1 cellular context compared by ENCODE assay signal in genomic region chr19:4044927-4045557, GRCh38.
TF ChIP-seq lines count a peak whose summit lies in the region.

No MANE protein-coding gene starts in this region.

TF ChIP-seq in GM23338, 12 proteins besides CTCF, POLR2A, EP300 and RAD21 (continued from another document):
- TF ChIP-seq ZNF462 (CRISPR knock-in tag; IDR thresholded peaks at IDR 0.05) (no peak), ZNF331 (CRISPR knock-in tag; IDR thresholded peaks at IDR 0.05; ENCODE audit: low read depth) (no peak)
